In the genomic region with DNA sequence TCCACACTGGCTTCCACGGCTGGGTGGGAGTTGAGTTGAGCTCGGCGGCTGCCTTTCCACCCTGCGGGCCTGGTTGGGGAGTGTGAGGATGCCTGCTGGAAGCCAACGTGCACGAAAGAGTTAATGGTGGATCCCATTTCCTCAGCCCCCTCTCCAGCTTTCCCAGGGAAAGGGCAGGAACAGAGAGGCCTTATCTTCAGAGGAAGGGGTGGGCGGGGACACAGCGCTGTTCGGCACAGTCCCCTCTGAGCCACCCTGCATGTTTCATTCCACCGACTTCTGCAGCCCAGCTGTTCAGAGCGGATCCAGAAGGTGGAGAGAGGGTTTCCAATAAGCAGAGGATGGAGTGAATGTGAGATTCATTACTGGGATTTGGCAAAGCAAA, we compare ENCODE assay signal across 1 cellular context.
TF ChIP-seq lines count a peak whose summit lies in the region.

No MANE protein-coding gene starts in this region.

TF ChIP-seq in IMR-90, 13 proteins besides CTCF, POLR2A, EP300 and RAD21:
- TF ChIP-seq, protein P1, sequence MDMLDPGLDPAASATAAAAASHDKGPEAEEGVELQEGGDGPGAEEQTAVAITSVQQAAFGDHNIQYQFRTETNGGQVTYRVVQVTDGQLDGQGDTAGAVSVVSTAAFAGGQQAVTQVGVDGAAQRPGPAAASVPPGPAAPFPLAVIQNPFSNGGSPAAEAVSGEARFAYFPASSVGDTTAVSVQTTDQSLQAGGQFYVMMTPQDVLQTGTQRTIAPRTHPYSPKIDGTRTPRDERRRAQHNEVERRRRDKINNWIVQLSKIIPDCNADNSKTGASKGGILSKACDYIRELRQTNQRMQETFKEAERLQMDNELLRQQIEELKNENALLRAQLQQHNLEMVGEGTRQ (IDR thresholded peaks at IDR 0.05; ENCODE audit: low read depth, low read length) = no peak
- no peak for TF ChIP-seq MXI1 (IDR thresholded peaks at IDR 0.05; ENCODE audit: borderline replicate concordance, low read depth, low read length)
- no peak for TF ChIP-seq CEBPB (IDR thresholded peaks at IDR 0.05; ENCODE audit: low read depth, low read length)
- no peak for TF ChIP-seq FOS (IDR thresholded peaks at IDR 0.05; ENCODE audit: low read depth, low read length)
- no peak for TF ChIP-seq SMC3 (IDR thresholded peaks at IDR 0.05; ENCODE audit: low read depth, low read length)
- no peak for TF ChIP-seq RFX5 (IDR thresholded peaks at IDR 0.05; ENCODE audit: low read depth, low read length)
- TF ChIP-seq, protein P2, sequence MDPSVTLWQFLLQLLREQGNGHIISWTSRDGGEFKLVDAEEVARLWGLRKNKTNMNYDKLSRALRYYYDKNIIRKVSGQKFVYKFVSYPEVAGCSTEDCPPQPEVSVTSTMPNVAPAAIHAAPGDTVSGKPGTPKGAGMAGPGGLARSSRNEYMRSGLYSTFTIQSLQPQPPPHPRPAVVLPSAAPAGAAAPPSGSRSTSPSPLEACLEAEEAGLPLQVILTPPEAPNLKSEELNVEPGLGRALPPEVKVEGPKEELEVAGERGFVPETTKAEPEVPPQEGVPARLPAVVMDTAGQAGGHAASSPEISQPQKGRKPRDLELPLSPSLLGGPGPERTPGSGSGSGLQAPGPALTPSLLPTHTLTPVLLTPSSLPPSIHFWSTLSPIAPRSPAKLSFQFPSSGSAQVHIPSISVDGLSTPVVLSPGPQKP (IDR thresholded peaks at IDR 0.05; ENCODE audit: borderline replicate concordance, low read depth, low read length) = no peak
- no peak for TF ChIP-seq NFE2L2 (IDR thresholded peaks at IDR 0.05; ENCODE audit: low read depth, low read length)
- no peak for TF ChIP-seq CHD1 (IDR thresholded peaks at IDR 0.05; ENCODE audit: low read depth, low read length)
- no peak for TF ChIP-seq MAFK (IDR thresholded peaks at IDR 0.05; ENCODE audit: low read depth, low read length)
- TF ChIP-seq MAZ (IDR thresholded peaks at IDR 0.05; ENCODE audit: borderline replicate concordance, low read depth, low read length) = no peak
- no peak for TF ChIP-seq RCOR1 (IDR thresholded peaks at IDR 0.05; ENCODE audit: insufficient replicate concordance, low read length)
- no peak for TF ChIP-seq BHLHE40 (IDR thresholded peaks at IDR 0.05; ENCODE audit: low read depth, low read length)
